ENCODE assay signal across 16 cellular contexts in the genomic region with DNA sequence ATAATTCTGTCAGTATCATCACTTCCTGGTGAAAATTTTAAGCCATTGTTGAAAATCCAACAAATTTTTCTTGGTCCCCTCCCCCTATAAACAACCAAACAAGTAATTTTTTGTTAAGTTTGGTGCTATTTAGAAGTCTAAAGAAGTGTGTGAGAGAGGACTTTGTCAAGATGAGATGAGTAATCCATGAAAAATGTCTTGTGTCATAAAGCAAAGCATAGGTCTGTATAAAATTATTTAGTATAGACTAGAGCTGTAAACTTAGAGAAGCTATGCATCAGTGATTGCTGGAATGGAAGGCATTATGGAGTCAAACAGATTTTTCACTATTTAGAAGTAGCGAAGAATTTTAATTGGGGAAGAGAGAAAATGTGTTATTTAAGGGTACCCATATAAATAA. TPM values are rescaled to one million over a fixed set of nuclear protein-coding genes. Genes with fewer than 3 reads are reported as not detected.
DNase-seq lines count a peak whose midpoint lies in the region; ATAC-seq and TF ChIP-seq lines count a peak whose summit lies in the region.
"Had no signal": no experiment of that assay in that cellular context is flagged by ENCODE, and none has a peak within 500 bp of the region (broad histone marks: within the 10 kb centered on the region; RNA-seq: fewer than 3 reads in every experiment).

No MANE protein-coding gene starts in this region.

- H3K4me3 Mint-ChIP-seq in HFFc6 = peak overlapping the region; percentile 31; the same call in 1 of the 2 replicates
- H3K4me3 Mint-ChIP-seq: activated naive CD4-positive, alpha-beta T cell treated with anti-CD3 and anti-CD28 coated beads, Interleukin-2, amount 50 U/mL, for 24 hours had no signal

- H3K9me3 Mint-ChIP-seq in HFFc6 = no peaks in the 10 kb centered on the region
- H3K9me3 Mint-ChIP-seq: activated naive CD4-positive, alpha-beta T cell treated with anti-CD3 and anti-CD28 coated beads, Interleukin-2, amount 50 U/mL, for 24 hours had no signal

- DNase-seq in A172 (ENCODE audit: low spot score) = peak; percentile 56
- DNase-seq in HFFc6 = peak; percentile 52
- peak; percentile 58 for DNase-seq in amniotic epithelial cell (ENCODE audit: low read depth)
- DNase-seq in fibroblast of peridontal ligament (ENCODE audit: extremely low read depth) = peak; percentile 55
- DNase-seq in activated effector memory CD4-positive, alpha-beta T cell treated with anti-CD3 and anti-CD28 coated beads, Interleukin-2, amount 50 U/mL, for 16 hours = no peak
- no peak for DNase-seq in superior temporal gyrus (ENCODE audit: extremely low spot score)
- DNase-seq in ovary = no peak
- DNase-seq: activated CD4-positive, CD25-positive, alpha-beta regulatory T cell; activated CD8-positive, alpha-beta memory T cell treated with anti-CD3 and anti-CD28 coated beads, Interleukin-2, amount 50 U/mL, for 48 hours; DMS79; dorsolateral prefrontal cortex; Karpas-422; posterior cingulate gyrus had no signal

- H3K36me3 ChIP-seq in ovary = no peaks in the 10 kb centered on the region

- intact Hi-C loops in ovary (cut with DNase I) = no loop called here

- ATAC-seq in HG03196 (IDR thresholded peaks at IDR 0.05; ENCODE audit: unreplicated experiment) = no peak

- no peak for TF ChIP-seq EP300 in ovary (IDR thresholded peaks at IDR 0.05)

- 97 to 100% (median 100%) methylated on average over 1 of the region's 1 CpG for WGBS in ovary, 3 donors

- peak overlapping the region; percentile 68 for H3K27ac Mint-ChIP-seq in HFFc6
- H3K27ac Mint-ChIP-seq: activated naive CD4-positive, alpha-beta T cell treated with anti-CD3 and anti-CD28 coated beads, Interleukin-2, amount 50 U/mL, for 24 hours had no signal

- TF ChIP-seq POLR2A in ovary (IDR thresholded peaks at IDR 0.05) = no peak

- no peak overlapping the region for H3K27ac ChIP-seq in ovary
- H3K27ac ChIP-seq: thoracic aorta had no signal

- no peak overlapping the region for H3K4me3 ChIP-seq in ovary
- H3K4me3 ChIP-seq: dorsolateral prefrontal cortex, thoracic aorta had no signal

- no peaks in the 10 kb centered on the region for H3K4me1 ChIP-seq in ovary (ENCODE audit: insufficient read depth)

- H3K36me3 Mint-ChIP-seq in HFFc6 (ENCODE audit: low read depth) = peaks cover 49% of the 10 kb centered on the region

- no peaks in the 10 kb centered on the region for H3K9me3 ChIP-seq in ovary
- H3K9me3 ChIP-seq: thoracic aorta had no signal

- H3K27me3 Mint-ChIP-seq in HFFc6 (ENCODE audit: insufficient read depth) = no peaks in the 10 kb centered on the region; the same call in 1 of the 2 replicates
- H3K27me3 Mint-ChIP-seq: activated naive CD4-positive, alpha-beta T cell treated with anti-CD3 and anti-CD28 coated beads, Interleukin-2, amount 50 U/mL, for 24 hours had no signal

- H3K27me3 ChIP-seq in ovary = no peaks in the 10 kb centered on the region
- H3K27me3 ChIP-seq: dorsolateral prefrontal cortex had no signal

- H3K4me1 Mint-ChIP-seq in HFFc6 (ENCODE audit: low read depth) = peaks cover 47% of the 10 kb centered on the region

- no peak for TF ChIP-seq CTCF in HFFc6 (IDR thresholded peaks at IDR 0.05)
- TF ChIP-seq CTCF in ovary (IDR thresholded peaks at IDR 0.05) = no peak

RNA-seq across cellular contexts. Expression of a gene that starts 31.4 kb away (rescaled TPM):
- 72.6 and 92.1 TPM in 2 replicates for total RNA-seq in A172 (2014; rRNA removed; shearing (Covaris generic))
- 10 to 100 TPM; 43.0 to 61.9 (median 54.6) TPM for total RNA-seq in HFFc6 (2021; fragmentation: NEBNext Ultra II Directional; extraction: Animal tissue kit (Norgen Biotek cat#: 25700))
- total RNA-seq in ovary = 10 to 100 TPM; 17.6 to 24.5 (median 21.5) TPM
- 10 to 100 TPM in 1 of 2 donors, 1 to 10 TPM in 1; 5.9 to 11.6 TPM for polyA plus RNA-seq in ovary

Comparison
In these comparisons a context has a peak if more than half of its experiments do, and no peak if none do; other contexts are left out.
1. DNase-seq: peak in A172 (single experiment), HFFc6 (single experiment), amniotic epithelial cell (single experiment) and fibroblast of peridontal ligament (single experiment); none in activated effector memory CD4-positive, alpha-beta T cell treated with anti-CD3 and anti-CD28 coated beads, Interleukin-2, amount 50 U/mL, for 16 hours (single experiment), superior temporal gyrus (single experiment) and ovary (0 of 5).